Comparison of ENCODE assay signal across 8 cellular contexts in the genomic region with DNA sequence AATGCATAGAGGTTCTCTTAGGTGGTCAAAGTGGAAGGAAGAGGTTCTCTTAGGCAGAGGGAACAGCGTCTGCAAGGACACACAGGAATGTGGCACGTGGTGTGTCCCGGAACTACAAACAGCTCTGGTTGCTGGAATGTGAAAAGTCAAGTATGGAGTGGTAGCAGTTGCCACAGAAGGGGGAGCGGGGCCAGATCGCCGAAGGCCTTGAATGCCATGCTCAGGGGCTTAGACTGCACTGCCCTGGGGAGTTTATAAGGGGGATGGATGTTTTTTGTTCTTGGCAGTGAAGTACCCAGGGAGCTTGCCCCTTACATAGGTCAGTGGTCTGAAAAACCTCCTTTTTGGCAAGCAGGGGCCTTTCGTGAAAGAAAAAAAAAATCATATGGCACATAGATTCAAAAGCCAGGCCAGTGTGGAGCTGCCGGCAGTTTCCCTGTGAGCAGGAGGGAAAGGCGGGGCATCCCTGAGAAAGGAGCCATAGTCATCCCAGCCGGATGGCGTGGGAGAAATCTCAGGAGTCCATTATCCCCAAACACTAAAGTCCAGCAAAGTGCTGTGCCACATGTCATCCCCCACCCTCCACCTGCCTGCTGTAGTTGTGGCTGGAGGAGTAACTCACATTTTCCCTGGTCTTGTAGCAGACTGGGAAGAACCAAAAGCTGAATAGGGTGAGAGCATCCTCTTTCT. TPM values are rescaled to one million over a fixed set of nuclear protein-coding genes. Genes with fewer than 3 reads are reported as not detected.
A peak's percentile ranks its signal among the peaks of the same experiment; 100 is the strongest.
DNase-seq lines count a peak whose midpoint lies in the region; ATAC-seq and TF ChIP-seq lines count a peak whose summit lies in the region.

No MANE protein-coding gene starts in this region.

- CTCF ChIA-PET in HCT116 (lab: Charles Lee) (interaction anchor here (1.1 to 3.5 kb wide), 2 partner anchors 8 to 442 kb away, joined by 3 to 30 read pairs; no protein-coding TSS in a partner anchor), MCF 10A (lab: Yijun Ruan, JAX) (interaction anchor here (0.5 to 4.2 kb wide), 11 partner anchors 13 to 622 kb away, joined by 3 to 22 read pairs (median 3); no protein-coding TSS in a partner anchor)

- H3K27me3 Mint-ChIP-seq in MCF 10A (ENCODE audit: insufficient read depth, unreplicated experiment) (no peaks in the 10 kb centered on the region), mesothelial cell of epicardium (ENCODE audit: low read depth) (no peaks in the 10 kb centered on the region)

- no peak for TF ChIP-seq RAD21 in HCT116 (IDR thresholded peaks at IDR 0.05; ENCODE audit: low read depth)

- RAD21 ChIA-PET in HCT116 (lab: Charles Lee; ENCODE audit: low non-redundant PET in 1 of 2, low total read pairs in 2 of 2, uncharacterized antibody in 2 of 2, unreplicated experiment in 2 of 2), result no interaction called here

- no peaks in the 10 kb centered on the region for H3K36me3 Mint-ChIP-seq in MCF 10A (ENCODE audit: insufficient read depth, unreplicated experiment)
- no peaks in the 10 kb centered on the region for H3K36me3 Mint-ChIP-seq in mesothelial cell of epicardium

- H3K4me3 Mint-ChIP-seq in MCF 10A (ENCODE audit: unreplicated experiment) (peak overlapping the region; percentile 71), mesothelial cell of epicardium (peak overlapping the region; percentile 61)

- no peaks in the 10 kb centered on the region for H3K9me3 Mint-ChIP-seq in MCF 10A (ENCODE audit: unreplicated experiment)
- no peaks in the 10 kb centered on the region for H3K9me3 Mint-ChIP-seq in mesothelial cell of epicardium

- DNase-seq in A172 (ENCODE audit: low spot score) (peak; percentile 44), HCT116 (ENCODE audit: low read depth, low spot score) (no peak), MCF 10A (ENCODE audit: unreplicated experiment) (peak; percentile 22), mesothelial cell of epicardium (ENCODE audit: low spot score in 2 of 2, unreplicated experiment in 2 of 2) (no peak), ureter (ENCODE audit: low spot score) (no peak), head of caudate nucleus (no peak)
- no peak for DNase-seq in effector CD4-positive, alpha-beta T cell

- no peaks in the 10 kb centered on the region for H3K9me3 ChIP-seq in HCT116 (ENCODE audit: control insufficient read depth in 1 of 2, insufficient read depth in 1 of 2, low read depth in 1 of 2, low read length in 2 of 2)

- no peaks in the 10 kb centered on the region for H3K36me3 ChIP-seq in HCT116 (ENCODE audit: control insufficient read depth in 1 of 2, insufficient read depth in 2 of 2, low read length in 2 of 2)

- no peak for TF ChIP-seq POLR2A in HCT116 (IDR thresholded peaks at IDR 0.05; ENCODE audit: borderline replicate concordance, extremely low read depth, insufficient read depth, insufficient read length)

- H3K27ac Mint-ChIP-seq in MCF 10A (ENCODE audit: low read depth, unreplicated experiment) (no peak overlapping the region), mesothelial cell of epicardium (peak overlapping the region; percentile 48)

- BruUV-seq in HCT116 (replicated peaks; lab: Mats Ljungman, UMichigan) (no TSS peak), MCF 10A (replicated peaks; lab: Mats Ljungman, UMichigan) (no TSS peak)

- H3K79me2 ChIP-seq in HCT116 (ENCODE audit: insufficient read depth, low read length), result no peaks in the 10 kb centered on the region

- H3K4me1 Mint-ChIP-seq in MCF 10A (ENCODE audit: insufficient read depth, unreplicated experiment), result no peaks in the 10 kb centered on the region
- peaks cover 19% of the 10 kb centered on the region for H3K4me1 Mint-ChIP-seq in mesothelial cell of epicardium

- TF ChIP-seq CTCF in HCT116 (IDR thresholded peaks at IDR 0.05 in 2 of 3, conservative IDR thresholded peaks at IDR 0.05 in 1 of 3; ENCODE audit: borderline replicate concordance in 1 of 3, insufficient read depth in 1 of 3, low read depth in 2 of 3, low read length in 2 of 3) (no peak), MCF 10A (IDR thresholded peaks at IDR 0.05; ENCODE audit: unreplicated experiment) (no peak), mesothelial cell of epicardium (IDR thresholded peaks at IDR 0.05; ENCODE audit: unreplicated experiment) (no peak)

- H3K4me1 ChIP-seq in HCT116 (ENCODE audit: control insufficient read depth in 1 of 2, insufficient read depth in 2 of 2, low read length in 2 of 2), result peaks cover 12 to 19% of the 10 kb centered on the region in 2 experiments; a peak in 3 of 4 replicates

- ATAC-seq in HCT116 (no peak), GM21526 (IDR thresholded peaks at IDR 0.05; ENCODE audit: low FRiP score, unreplicated experiment) (no peak)

- H3K4me2 ChIP-seq in HCT116 (ENCODE audit: low read length), result peak overlapping the region; percentile 95

- POLR2A ChIA-PET in HCT116 (lab: Charles Lee) (no interaction called here), MCF 10A (lab: Yijun Ruan, JAX) (interaction anchor here (0.5 to 2.1 kb wide), 6 partner anchors 10 to 459 kb away, joined by 3 to 14 read pairs (median 4); a partner anchor contains a TSS)

- H4K20me1 ChIP-seq in HCT116 (ENCODE audit: insufficient read depth), result no peaks in the 10 kb centered on the region

- no peak overlapping the region for H2AFZ ChIP-seq in HCT116 (ENCODE audit: low read depth, low read length, poor library complexity, severe bottlenecking)

- H3K9ac ChIP-seq in HCT116 (ENCODE audit: low read length), result no peak overlapping the region

- H3K27ac ChIP-seq in HCT116 (ENCODE audit: low read depth, low read length), result no peak overlapping the region

- intact Hi-C loops in HCT116 (cut with micrococcal nuclease) (no loop called here), MCF 10A (cut with micrococcal nuclease) (no loop called here), head of caudate nucleus (cut with DNase I) (loop anchor here (5.0 to 10.0 kb wide), 3 partner anchors 110 to 458 kb away; a partner anchor contains a TSS)

- no peak overlapping the region for H3K4me3 ChIP-seq in HCT116 (replicated peaks in 1 of 2; ENCODE audit: low read depth in 1 of 2, low read length in 2 of 2)

- H3K27me3 ChIP-seq in HCT116 (ENCODE audit: insufficient read depth, low read length), result no peaks in the 10 kb centered on the region

- no peaks in the 10 kb centered on the region for H3K9me2 ChIP-seq in HCT116 (ENCODE audit: insufficient read depth)

TF ChIP-seq in HCT116, 20 proteins besides CTCF, POLR2A, EP300 and RAD21:
- no peak for TF ChIP-seq ELF1 (IDR thresholded peaks at IDR 0.05; ENCODE audit: borderline replicate concordance, low read depth)
- no peak for TF ChIP-seq ZNF274 (IDR thresholded peaks at IDR 0.05; ENCODE audit: low read depth, low read length)
- TF ChIP-seq CEBPB (IDR thresholded peaks at IDR 0.05; ENCODE audit: low read depth), result no peak
- TF ChIP-seq, protein P1, sequence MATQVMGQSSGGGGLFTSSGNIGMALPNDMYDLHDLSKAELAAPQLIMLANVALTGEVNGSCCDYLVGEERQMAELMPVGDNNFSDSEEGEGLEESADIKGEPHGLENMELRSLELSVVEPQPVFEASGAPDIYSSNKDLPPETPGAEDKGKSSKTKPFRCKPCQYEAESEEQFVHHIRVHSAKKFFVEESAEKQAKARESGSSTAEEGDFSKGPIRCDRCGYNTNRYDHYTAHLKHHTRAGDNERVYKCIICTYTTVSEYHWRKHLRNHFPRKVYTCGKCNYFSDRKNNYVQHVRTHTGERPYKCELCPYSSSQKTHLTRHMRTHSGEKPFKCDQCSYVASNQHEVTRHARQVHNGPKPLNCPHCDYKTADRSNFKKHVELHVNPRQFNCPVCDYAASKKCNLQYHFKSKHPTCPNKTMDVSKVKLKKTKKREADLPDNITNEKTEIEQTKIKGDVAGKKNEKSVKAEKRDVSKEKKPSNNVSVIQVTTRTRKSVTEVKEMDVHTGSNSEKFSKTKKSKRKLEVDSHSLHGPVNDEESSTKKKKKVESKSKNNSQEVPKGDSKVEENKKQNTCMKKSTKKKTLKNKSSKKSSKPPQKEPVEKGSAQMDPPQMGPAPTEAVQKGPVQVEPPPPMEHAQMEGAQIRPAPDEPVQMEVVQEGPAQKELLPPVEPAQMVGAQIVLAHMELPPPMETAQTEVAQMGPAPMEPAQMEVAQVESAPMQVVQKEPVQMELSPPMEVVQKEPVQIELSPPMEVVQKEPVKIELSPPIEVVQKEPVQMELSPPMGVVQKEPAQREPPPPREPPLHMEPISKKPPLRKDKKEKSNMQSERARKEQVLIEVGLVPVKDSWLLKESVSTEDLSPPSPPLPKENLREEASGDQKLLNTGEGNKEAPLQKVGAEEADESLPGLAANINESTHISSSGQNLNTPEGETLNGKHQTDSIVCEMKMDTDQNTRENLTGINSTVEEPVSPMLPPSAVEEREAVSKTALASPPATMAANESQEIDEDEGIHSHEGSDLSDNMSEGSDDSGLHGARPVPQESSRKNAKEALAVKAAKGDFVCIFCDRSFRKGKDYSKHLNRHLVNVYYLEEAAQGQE (IDR thresholded peaks at IDR 0.05; ENCODE audit: low read depth), result no peak

RNA-seq across cellular contexts. Expression of a gene that starts 45.4 kb away (rescaled TPM):
- 68.0 and 83.0 TPM in 2 replicates for total RNA-seq in A172 (2014; rRNA removed; shearing (Covaris generic))
- total RNA-seq in HCT116 (2021; ENCODE audit: unreplicated experiment) (87.9 TPM), MCF 10A (2022) (140 and 168 TPM in 2 replicates), mesothelial cell of epicardium (85.5 to 91.1 TPM (median 86.8 TPM) in 3 replicates), ureter (94.8 TPM)
- polyA plus RNA-seq in HCT116 (2012), result 87.9 and 97.5 TPM in 2 replicates

Comparison
In these comparisons a context has a peak if more than half of its experiments do, and no peak if none do; other contexts are left out.
1. DNase-seq: peak in A172 (single experiment) and MCF 10A (single experiment); none in HCT116 (single experiment), mesothelial cell of epicardium (0 of 2), effector CD4-positive, alpha-beta T cell (single experiment), ureter (single experiment) and head of caudate nucleus (0 of 42).